23 cellular contexts compared by ENCODE assay signal in the genomic region with DNA sequence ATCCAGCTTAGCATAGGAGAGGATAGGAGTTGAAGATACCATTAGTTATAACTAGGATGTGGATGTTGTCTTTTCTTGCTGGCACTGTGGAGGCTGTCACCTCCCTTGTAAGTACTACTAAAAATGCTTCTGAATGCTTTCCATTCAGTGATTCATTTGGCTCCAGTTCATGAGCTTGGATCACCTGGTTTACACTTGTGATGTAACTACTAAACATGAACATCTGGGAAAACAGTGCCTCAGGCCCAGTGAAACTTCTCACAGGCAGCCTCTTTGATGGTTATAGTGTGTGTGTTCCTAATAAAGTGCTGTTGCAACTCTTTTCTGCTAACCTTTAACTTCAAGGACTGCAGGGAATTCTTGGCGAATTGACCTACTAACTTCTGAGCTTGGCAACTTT. TPM values are rescaled to one million over a fixed set of nuclear protein-coding genes. Genes with fewer than 3 reads are reported as not detected.
A peak's percentile ranks its signal among the peaks of the same experiment; 100 is the strongest.
DNase-seq lines count a peak whose midpoint lies in the region; ATAC-seq and TF ChIP-seq lines count a peak whose summit lies in the region.
"Had no signal": no experiment of that assay in that cellular context is flagged by ENCODE, and none has a peak within 500 bp of the region (broad histone marks: within the 10 kb centered on the region; RNA-seq: fewer than 3 reads in every experiment).

No MANE protein-coding gene starts in this region.

- no peaks in the 10 kb centered on the region for H3K9me3 ChIP-seq in upper lobe of right lung
- H3K9me3 ChIP-seq in effector memory CD4-positive, alpha-beta T cell (ENCODE audit: control insufficient read depth, low read length): no peaks in the 10 kb centered on the region
- H3K9me3 ChIP-seq: ovary, stomach had no signal

- peak; percentile 69 for ATAC-seq in upper lobe of right lung
- ATAC-seq: K562, natural killer cell had no signal

- peak; percentile 36 for DNase-seq in DMS53 (lab: John Stamatoyannopoulos, UW)
- no peak for DNase-seq in DMS53 treated with DMSO at 0.1 percent for 48 hours (lab: John Stamatoyannopoulos, UW; ENCODE audit: unreplicated experiment)
- peak; percentile 95 for DNase-seq in epithelial cell of prostate (ENCODE audit: low read depth, low spot score)
- peak; percentile 69 for DNase-seq in kidney epithelial cell (ENCODE audit: low read depth)
- no peak for DNase-seq in upper lobe of right lung
- no peak for DNase-seq in DMS 273 (lab: John Stamatoyannopoulos, UW; ENCODE audit: unreplicated experiment)
- no peak for DNase-seq in effector memory CD4-positive, alpha-beta T cell
- DNase-seq in posterior vena cava (ENCODE audit: low spot score): no peak
- DNase-seq: activated CD4-positive, alpha-beta T cell treated with anti-CD3 and anti-CD28 coated beads for 1 hour; brain microvascular endothelial cell; cortex of kidney; GF-D8; MV-4-11; natural killer cell; NCI-H187 treated with DMSO at 0.1 percent for 48 hours; NK-92 treated with Interleukin-12 subunit alpha and Interleukin-12 subunit beta, amount 100 ng/mL, for 24 hours; ovary; stimulated activated CD4-positive, alpha-beta T cell treated with anti-CD3 and anti-CD28 coated beads, Interleukin-4, amount 100 ng/mL, for 1 hour; stomach; SW 1271 had no signal

- H3K4me3 ChIP-seq in kidney epithelial cell (ENCODE audit: low read depth, low read length) (no peak overlapping the region), upper lobe of right lung (no peak overlapping the region)
- H3K4me3 ChIP-seq in effector memory CD4-positive, alpha-beta T cell (ENCODE audit: insufficient read depth, low read depth, low read length, poor library complexity, severe bottlenecking): no peak overlapping the region
- H3K4me3 ChIP-seq: BLaER1, K562, ovary, stomach had no signal

- H3K4me1 ChIP-seq in upper lobe of right lung: peaks cover 4% of the 10 kb centered on the region
- no peaks in the 10 kb centered on the region for H3K4me1 ChIP-seq in effector memory CD4-positive, alpha-beta T cell (ENCODE audit: control insufficient read depth, insufficient read depth, low read length, poor library complexity, severe bottlenecking)
- H3K4me1 ChIP-seq: BLaER1 had no signal

- no peaks in the 10 kb centered on the region for H3K36me3 ChIP-seq in kidney epithelial cell (ENCODE audit: control insufficient read depth, insufficient read depth, low read length)
- H3K36me3 ChIP-seq in upper lobe of right lung: no peaks in the 10 kb centered on the region
- no peaks in the 10 kb centered on the region for H3K36me3 ChIP-seq in effector memory CD4-positive, alpha-beta T cell (ENCODE audit: control insufficient read depth, insufficient read depth, low read length)
- H3K36me3 ChIP-seq: BLaER1, brain microvascular endothelial cell, ovary, stomach had no signal

- intact Hi-C loops in upper lobe of right lung (cut with DNase I): no loop called here
- intact Hi-C loops in posterior vena cava (cut with DNase I): no loop called here

- no peak for TF ChIP-seq CTCF in kidney epithelial cell (IDR thresholded peaks at IDR 0.05; ENCODE audit: insufficient read depth, low read length, poor library complexity, severe bottlenecking)
- TF ChIP-seq CTCF in upper lobe of right lung (IDR thresholded peaks at IDR 0.05): no peak

- H3K27me3 ChIP-seq in kidney epithelial cell (ENCODE audit: control insufficient read depth, insufficient read depth, low read length) (no peaks in the 10 kb centered on the region), upper lobe of right lung (no peaks in the 10 kb centered on the region)
- H3K27me3 ChIP-seq in effector memory CD4-positive, alpha-beta T cell (replicated peaks; ENCODE audit: control insufficient read depth, insufficient read depth, low read length, poor library complexity, severe bottlenecking): no peaks in the 10 kb centered on the region
- H3K27me3 ChIP-seq: BLaER1, brain microvascular endothelial cell, ovary, stomach had no signal

- no peak overlapping the region for H3K27ac ChIP-seq in epithelial cell of prostate
- no peak overlapping the region for H3K27ac ChIP-seq in upper lobe of right lung
- H3K27ac ChIP-seq in effector memory CD4-positive, alpha-beta T cell (ENCODE audit: insufficient read depth, low read length, poor library complexity, severe bottlenecking): no peak overlapping the region
- H3K27ac ChIP-seq: 22Rv1, BLaER1, brain microvascular endothelial cell, ovary, stomach had no signal

RNA-seq across cellular contexts. Expression of a gene that starts 13.0 kb away (rescaled TPM):
- total RNA-seq in kidney epithelial cell (3.4 and 4.9 TPM in 2 replicates), upper lobe of right lung (0.58 TPM), posterior vena cava (not detected)
- total RNA-seq: natural killer cell had no signal

Comparison
In these comparisons a context has a peak if more than half of its experiments do, and no peak if none do; other contexts are left out.
1. DNase-seq: peak in DMS53 (single experiment), epithelial cell of prostate (single experiment) and kidney epithelial cell (single experiment); none in DMS53 treated with DMSO at 0.1 percent for 48 hours (single experiment), upper lobe of right lung (single experiment), DMS 273 (single experiment), effector memory CD4-positive, alpha-beta T cell (0 of 3) and posterior vena cava (single experiment).